Comparison of ENCODE assay signal across 1 cellular context in genomic region chr5:149782900-149783586, GRCh38.
A peak's percentile ranks its signal among the peaks of the same experiment; 100 is the strongest.
TF ChIP-seq lines count a peak whose summit lies in the region.

No MANE protein-coding gene starts in this region.

TF ChIP-seq in GM12878, 131 proteins besides CTCF, POLR2A, EP300 and RAD21:
- TF ChIP-seq HCFC1 (IDR thresholded peaks at IDR 0.05; ENCODE audit: low read length) = no peak
- TF ChIP-seq SIX5 (IDR thresholded peaks at IDR 0.05; ENCODE audit: low read depth, low read length, severe bottlenecking) = no peak
- 0 out of 2 replicates have a peak, but pooled peaks have one; percentile 27 for TF ChIP-seq NR2F1 (conservative IDR thresholded peaks at IDR 0.05)
